ENCODE assay signal across 1 cellular context in genomic region chr12:118780939-118781338, GRCh38.
TF ChIP-seq lines count a peak whose summit lies in the region.

No MANE protein-coding gene starts in this region.

TF ChIP-seq in HepG2, 621 proteins besides CTCF, POLR2A, EP300 and RAD21 (continued from another document and continues in another):
- TF ChIP-seq ZNF580 (CRISPR knock-in tag; IDR thresholded peaks at IDR 0.05; ENCODE audit: borderline replicate concordance, low read depth) (no peak), FOXK2 (IDR thresholded peaks at IDR 0.05) (no peak), ZBTB10 (CRISPR knock-in tag; IDR thresholded peaks at IDR 0.05; ENCODE audit: borderline replicate concordance) (peak; percentile 98), CENPBD1 (CRISPR knock-in tag; IDR thresholded peaks at IDR 0.05; ENCODE audit: borderline replicate concordance, low read depth) (no peak), ZNF276 (CRISPR knock-in tag; IDR thresholded peaks at IDR 0.05; ENCODE audit: low read depth) (no peak), ZBTB37 (CRISPR knock-in tag; IDR thresholded peaks at IDR 0.05) (peak; percentile 76), CREB1 (IDR thresholded peaks at IDR 0.05) (no peak), CREB1 (CRISPR knock-in tag; IDR thresholded peaks at IDR 0.05) (no peak), HOXD1 (CRISPR knock-in tag; IDR thresholded peaks at IDR 0.05) (peak; percentile 91), ZNF12 (CRISPR knock-in tag; IDR thresholded peaks at IDR 0.05) (no peak), SP2 (CRISPR knock-in tag; IDR thresholded peaks at IDR 0.05) (no peak), KDM5B (CRISPR knock-in tag; IDR thresholded peaks at IDR 0.05; ENCODE audit: borderline replicate concordance) (no peak), ZBTB2 (CRISPR knock-in tag; IDR thresholded peaks at IDR 0.05; ENCODE audit: low read depth) (no peak), ZNF564 (CRISPR knock-in tag; IDR thresholded peaks at IDR 0.05) (no peak), RXRB (CRISPR knock-in tag; IDR thresholded peaks at IDR 0.05; ENCODE audit: borderline replicate concordance) (peak; percentile 36; the same call in 1 of the 2 replicates), GATA4 (IDR thresholded peaks at IDR 0.05; ENCODE audit: borderline replicate concordance, low read depth) (no peak), SIX4 (CRISPR knock-in tag; IDR thresholded peaks at IDR 0.05) (no peak), ETV5 (CRISPR knock-in tag; IDR thresholded peaks at IDR 0.05; ENCODE audit: borderline replicate concordance) (peak; percentile 80; the same call in 1 of the 2 replicates), HNF4G (IDR thresholded peaks at IDR 0.05; ENCODE audit: borderline replicate concordance, low read depth, low read length) (peak; percentile 75), HNF4G (CRISPR knock-in tag; IDR thresholded peaks at IDR 0.05; ENCODE audit: borderline replicate concordance, low read depth) (0 out of 2 replicates have a peak, but pooled peaks have one; percentile 33), CSRNP1 (CRISPR knock-in tag; IDR thresholded peaks at IDR 0.05) (no peak), MED1 (CRISPR knock-in tag; IDR thresholded peaks at IDR 0.05) (peak; percentile 35; the same call in 1 of the 2 replicates), RARA (CRISPR knock-in tag; IDR thresholded peaks at IDR 0.05) (peak; percentile 81), ZBTB33 (CRISPR knock-in tag; IDR thresholded peaks at IDR 0.05) (no peak), HNF1A (IDR thresholded peaks at IDR 0.05; ENCODE audit: low read depth) (no peak), HNF1A (CRISPR knock-in tag; IDR thresholded peaks at IDR 0.05; ENCODE audit: borderline replicate concordance) (no peak), NFYB (CRISPR knock-in tag; IDR thresholded peaks at IDR 0.05) (no peak), HDAC2 (CRISPR knock-in tag; IDR thresholded peaks at IDR 0.05) (peak; percentile 40; the same call in 1 of the 2 replicates), FOXC1 (CRISPR knock-in tag; IDR thresholded peaks at IDR 0.05; ENCODE audit: borderline replicate concordance) (no peak), ZNF761 (CRISPR knock-in tag; conservative IDR thresholded peaks at IDR 0.05) (no peak), MIER2 (CRISPR knock-in tag; IDR thresholded peaks at IDR 0.05) (no peak; the same call in 1 of the 2 replicates), ZNF331 (CRISPR knock-in tag; IDR thresholded peaks at IDR 0.05) (0 out of 2 replicates have a peak, but pooled peaks have one; percentile 17), SAP130 (CRISPR knock-in tag; IDR thresholded peaks at IDR 0.05; ENCODE audit: low read depth) (peak; percentile 31; the same call in 1 of the 2 replicates), MED13 (CRISPR knock-in tag; IDR thresholded peaks at IDR 0.05) (no peak), DBP (CRISPR knock-in tag; IDR thresholded peaks at IDR 0.05; ENCODE audit: not compliant biosample characterization) (no peak), TBX3 (IDR thresholded peaks at IDR 0.05; ENCODE audit: borderline replicate concordance) (no peak), PLRG1 (conservative IDR thresholded peaks at IDR 0.05) (no peak), SP5 (CRISPR knock-in tag; IDR thresholded peaks at IDR 0.05; ENCODE audit: borderline replicate concordance, low read depth) (peak; percentile 36; the same call in 1 of the 2 replicates), SMC3 (IDR thresholded peaks at IDR 0.05; ENCODE audit: low read length) (no peak), TRIM24 (CRISPR knock-in tag; IDR thresholded peaks at IDR 0.05) (no peak), CREB3 (CRISPR knock-in tag; IDR thresholded peaks at IDR 0.05) (no peak), RAD51 (IDR thresholded peaks at IDR 0.05; ENCODE audit: borderline replicate concordance) (no peak), BHLHE40 (IDR thresholded peaks at IDR 0.05; ENCODE audit: low read length) (no peak), ZNF720 (CRISPR knock-in tag; IDR thresholded peaks at IDR 0.05) (no peak), SOX5 (CRISPR knock-in tag; IDR thresholded peaks at IDR 0.05; ENCODE audit: borderline replicate concordance) (peak; percentile 56), ZBTB20 (CRISPR knock-in tag; IDR thresholded peaks at IDR 0.05; ENCODE audit: borderline replicate concordance, low read depth) (peak; percentile 36; the same call in 1 of the 2 replicates), ZNF772 (CRISPR knock-in tag; IDR thresholded peaks at IDR 0.05) (0 out of 2 replicates have a peak, but pooled peaks have one; percentile 31)
